1 cellular context compared by ENCODE assay signal in genomic region chr14:26598672-26599131, GRCh38.
TF ChIP-seq lines count a peak whose summit lies in the region.

No MANE protein-coding gene starts in this region.

TF ChIP-seq in HepG2, 621 proteins besides CTCF, POLR2A, EP300 and RAD21 (continued from another document and continues in another):
- TF ChIP-seq ZNF33A (CRISPR knock-in tag; IDR thresholded peaks at IDR 0.05; ENCODE audit: borderline replicate concordance): no peak
- no peak for TF ChIP-seq FOXK2 (IDR thresholded peaks at IDR 0.05)
- TF ChIP-seq TFE3 (CRISPR knock-in tag; IDR thresholded peaks at IDR 0.05): no peak
- TF ChIP-seq FOXK1 (CRISPR knock-in tag; IDR thresholded peaks at IDR 0.05; ENCODE audit: borderline replicate concordance, low read depth): no peak
- no peak for TF ChIP-seq NFATC3 (CRISPR knock-in tag; IDR thresholded peaks at IDR 0.05)
- TF ChIP-seq PAX8 (CRISPR knock-in tag; IDR thresholded peaks at IDR 0.05; ENCODE audit: borderline replicate concordance): no peak
- no peak for TF ChIP-seq SP5 (CRISPR knock-in tag; IDR thresholded peaks at IDR 0.05; ENCODE audit: borderline replicate concordance, low read depth)
- TF ChIP-seq CCAR2 (optimal IDR thresholded peaks at IDR 0.05; ENCODE audit: low read depth, low read length): no peak
- no peak for TF ChIP-seq AHR (CRISPR knock-in tag; IDR thresholded peaks at IDR 0.05)
- no peak for TF ChIP-seq ZNF720 (CRISPR knock-in tag; IDR thresholded peaks at IDR 0.05)
- no peak for TF ChIP-seq SOX13 (IDR thresholded peaks at IDR 0.05)
- no peak for TF ChIP-seq SOX13 (CRISPR knock-in tag; conservative IDR thresholded peaks at IDR 0.05 in 1 of 2, IDR thresholded peaks at IDR 0.05 in 1 of 2)
- no peak for TF ChIP-seq ZBTB26 (CRISPR knock-in tag; IDR thresholded peaks at IDR 0.05; ENCODE audit: borderline replicate concordance)
- no peak for TF ChIP-seq ETV5 (CRISPR knock-in tag; IDR thresholded peaks at IDR 0.05; ENCODE audit: borderline replicate concordance)
- no peak for TF ChIP-seq ZNF280B (CRISPR knock-in tag; IDR thresholded peaks at IDR 0.05; ENCODE audit: borderline replicate concordance)
- TF ChIP-seq ZSCAN25 (CRISPR knock-in tag; IDR thresholded peaks at IDR 0.05): no peak
- no peak for TF ChIP-seq ZNF207 (IDR thresholded peaks at IDR 0.05; ENCODE audit: borderline replicate concordance)
- TF ChIP-seq ZFP82 (CRISPR knock-in tag; IDR thresholded peaks at IDR 0.05; ENCODE audit: borderline replicate concordance): no peak
- TF ChIP-seq RBM22 (optimal IDR thresholded peaks at IDR 0.05; ENCODE audit: low read length): no peak
- TF ChIP-seq ZNF770 (CRISPR knock-in tag; IDR thresholded peaks at IDR 0.05): no peak
- no peak for TF ChIP-seq CBX1 (IDR thresholded peaks at IDR 0.05; ENCODE audit: low read depth)
- no peak for TF ChIP-seq CERS6 (CRISPR knock-in tag; IDR thresholded peaks at IDR 0.05)
- no peak for TF ChIP-seq ZNF160 (CRISPR knock-in tag; IDR thresholded peaks at IDR 0.05)
- TF ChIP-seq ARID5B (CRISPR knock-in tag; IDR thresholded peaks at IDR 0.05): no peak
- no peak for TF ChIP-seq TAF15 (IDR thresholded peaks at IDR 0.05; ENCODE audit: low read depth, low read length, poor library complexity, severe bottlenecking)
- TF ChIP-seq ZNF441 (CRISPR knock-in tag; IDR thresholded peaks at IDR 0.05; ENCODE audit: borderline replicate concordance): no peak
- no peak for TF ChIP-seq FOXP1 (IDR thresholded peaks at IDR 0.05)
- TF ChIP-seq FOXP1 (CRISPR knock-in tag; IDR thresholded peaks at IDR 0.05): no peak
- no peak for TF ChIP-seq ZNF775 (CRISPR knock-in tag; IDR thresholded peaks at IDR 0.05; ENCODE audit: borderline replicate concordance)
- TF ChIP-seq AHDC1 (CRISPR knock-in tag; IDR thresholded peaks at IDR 0.05; ENCODE audit: borderline replicate concordance): 0 out of 2 replicates have a peak, but pooled peaks have one; percentile 1
- peak; percentile 6 for TF ChIP-seq ASH2L (IDR thresholded peaks at IDR 0.05; ENCODE audit: insufficient read length, low read depth, low read length)
- no peak for TF ChIP-seq ATAD3A (CRISPR knock-in tag; IDR thresholded peaks at IDR 0.05)
- peak; percentile 55; the same call in 1 of the 2 replicates for TF ChIP-seq SMAD9 (CRISPR knock-in tag; IDR thresholded peaks at IDR 0.05)
- TF ChIP-seq TRAFD1 (CRISPR knock-in tag; IDR thresholded peaks at IDR 0.05; ENCODE audit: borderline replicate concordance): no peak
- no peak for TF ChIP-seq ZSCAN31 (CRISPR knock-in tag; IDR thresholded peaks at IDR 0.05; ENCODE audit: low read depth)
- no peak for TF ChIP-seq ZNF431 (CRISPR knock-in tag; IDR thresholded peaks at IDR 0.05; ENCODE audit: borderline replicate concordance, low read depth)
- no peak for TF ChIP-seq ZBTB34 (CRISPR knock-in tag; IDR thresholded peaks at IDR 0.05)
- no peak for TF ChIP-seq MZF1 (CRISPR knock-in tag; IDR thresholded peaks at IDR 0.05; ENCODE audit: borderline replicate concordance)
- no peak for TF ChIP-seq FOXM1 (CRISPR knock-in tag; IDR thresholded peaks at IDR 0.05)
- no peak for TF ChIP-seq TCF7L2 (IDR thresholded peaks at IDR 0.05; ENCODE audit: low read depth, low read length)
- TF ChIP-seq ATF7-NPFF (CRISPR knock-in tag; IDR thresholded peaks at IDR 0.05; ENCODE audit: low read depth): no peak
